ENCODE assay signal across 1 cellular context in genomic region chr2:43239981-43240761, GRCh38.
TF ChIP-seq lines count a peak whose summit lies in the region.

No MANE protein-coding gene starts in this region.

TF ChIP-seq in HCT116, 20 proteins besides CTCF, POLR2A, EP300 and RAD21:
- TF ChIP-seq EZH2phosphoT487 (IDR thresholded peaks at IDR 0.05; ENCODE audit: borderline replicate concordance) (no peak), ZFX (IDR thresholded peaks at IDR 0.05) (no peak), SRF (IDR thresholded peaks at IDR 0.05; ENCODE audit: low read depth) (no peak), EGR1 (IDR thresholded peaks at IDR 0.05; ENCODE audit: low read depth) (no peak), ZBTB33 (IDR thresholded peaks at IDR 0.05; ENCODE audit: extremely low read depth, insufficient replicate concordance, low read length) (no peak), SIN3A (IDR thresholded peaks at IDR 0.05; ENCODE audit: low read depth) (no peak), JUND (IDR thresholded peaks at IDR 0.05) (no peak), CBX3 (IDR thresholded peaks at IDR 0.05; ENCODE audit: low read depth) (no peak), TCF7L2 (IDR thresholded peaks at IDR 0.05; ENCODE audit: borderline replicate concordance, extremely low read depth, insufficient read depth, insufficient read length) (no peak), MAX (IDR thresholded peaks at IDR 0.05) (no peak), FOSL1 (IDR thresholded peaks at IDR 0.05; ENCODE audit: low read depth) (no peak), ELF1 (IDR thresholded peaks at IDR 0.05; ENCODE audit: borderline replicate concordance, low read depth) (no peak), POLR2AphosphoS5 (IDR thresholded peaks at IDR 0.05; ENCODE audit: low read depth, low read length) (no peak), REST (IDR thresholded peaks at IDR 0.05; ENCODE audit: low read depth) (no peak), CEBPB (IDR thresholded peaks at IDR 0.05; ENCODE audit: low read depth) (no peak), YY1 (IDR thresholded peaks at IDR 0.05; ENCODE audit: extremely low read depth, insufficient replicate concordance, low read depth, low read length) (no peak), ATF3 (IDR thresholded peaks at IDR 0.05) (no peak), SP1 (IDR thresholded peaks at IDR 0.05; ENCODE audit: low read depth) (no peak), EZH2 (IDR thresholded peaks at IDR 0.05) (no peak), ZNF274 (IDR thresholded peaks at IDR 0.05; ENCODE audit: low read depth, low read length) (no peak)
